In genomic region chr1:208270679-208271111, GRCh38 we compare ENCODE assay signal across 19 cellular contexts. TPM values are rescaled to one million over a fixed set of nuclear protein-coding genes. Genes with fewer than 3 reads are reported as not detected.
DNase-seq lines count a peak whose midpoint lies in the region; ATAC-seq, FAIRE-seq and TF ChIP-seq lines count a peak whose summit lies in the region.
"Had no signal": no experiment of that assay in that cellular context is flagged by ENCODE, and none has a peak within 500 bp of the region (broad histone marks: within the 10 kb centered on the region; RNA-seq: fewer than 3 reads in every experiment).

No MANE protein-coding gene starts in this region.

- peaks cover 28% of the 10 kb centered on the region for H3K4me1 Mint-ChIP-seq in astrocyte (ENCODE audit: low read depth, unreplicated experiment)
- peaks cover 51% of the 10 kb centered on the region for H3K4me1 Mint-ChIP-seq in neural progenitor cell
- H3K4me1 Mint-ChIP-seq: stimulated activated effector memory CD8-positive, alpha-beta T cell treated with anti-CD3 and anti-CD28 coated beads, Interleukin-12 subunit alpha, Interleukin-12 subunit beta, amount 100 ng/mL, for 72 hours had no signal

- H3F3A ChIP-seq in neural progenitor cell (ENCODE audit: low read depth), result peaks cover 29% of the 10 kb centered on the region

- H3K4me1 ChIP-seq in astrocyte (ENCODE audit: insufficient read depth, low read length) (no peaks in the 10 kb centered on the region), neural progenitor cell (peaks cover 49% of the 10 kb centered on the region)
- H3K4me1 ChIP-seq: esophagus squamous epithelium, pancreas, tibial nerve had no signal

- CTCF ChIA-PET in GM10248 (lab: Yijun Ruan, JAX), result interaction anchor here (1.3 to 2.0 kb wide), 2 partner anchors 11 to 26 kb away, joined by 3 to 9 read pairs; partner anchors contain the start of gene PLXNA2

- no peak for FAIRE-seq in astrocyte (lab: Jason Lieb, UNC)
- FAIRE-seq: pancreas had no signal

- H3K4me3 ChIP-seq in astrocyte (ENCODE audit: insufficient read depth, low read depth, low read length) (no peak overlapping the region), neural progenitor cell (no peak overlapping the region)
- H3K4me3 ChIP-seq: esophagus squamous epithelium, pancreas, skin epidermis, tibial nerve had no signal

- POLR2A ChIA-PET in GM10248 (lab: Yijun Ruan, JAX), result no interaction called here

- H3K27ac Mint-ChIP-seq in astrocyte (ENCODE audit: unreplicated experiment) (peak overlapping the region; percentile 55), neural progenitor cell (no peak overlapping the region)
- H3K27ac Mint-ChIP-seq: activated naive CD4-positive, alpha-beta T cell treated with anti-CD3 and anti-CD28 coated beads for 36 hours; stimulated activated effector memory CD8-positive, alpha-beta T cell treated with anti-CD3 and anti-CD28 coated beads, Interleukin-12 subunit alpha, Interleukin-12 subunit beta, amount 100 ng/mL, for 72 hours had no signal

- TF ChIP-seq CTCF in astrocyte (IDR thresholded peaks at IDR 0.05; ENCODE audit: insufficient read depth, low read depth, low read length) (no peak), neural progenitor cell (IDR thresholded peaks at IDR 0.05) (no peak), GM10248 (IDR thresholded peaks at IDR 0.05; ENCODE audit: control extremely low read depth, extremely low read depth, low read depth, missing control alignments) (no peak)

- H3K9me3 ChIP-seq in astrocyte (ENCODE audit: insufficient read depth, low read depth, low read length) (no peaks in the 10 kb centered on the region), neural progenitor cell (ENCODE audit: low read depth) (no peaks in the 10 kb centered on the region)
- H3K9me3 ChIP-seq: esophagus squamous epithelium, pancreas, tibial nerve had no signal

- H3K27ac ChIP-seq in astrocyte (ENCODE audit: low read depth, low read length) (no peak overlapping the region), neural progenitor cell (no peak overlapping the region)
- H3K27ac ChIP-seq: 22Rv1, C4-2B, esophagus squamous epithelium, pancreas, skin epidermis, tibial nerve had no signal

- H3K4me3 Mint-ChIP-seq in astrocyte (ENCODE audit: unreplicated experiment) (no peak overlapping the region), neural progenitor cell (no peak overlapping the region)
- H3K4me3 Mint-ChIP-seq: activated naive CD4-positive, alpha-beta T cell treated with anti-CD3 and anti-CD28 coated beads for 36 hours; stimulated activated effector memory CD8-positive, alpha-beta T cell treated with anti-CD3 and anti-CD28 coated beads, Interleukin-12 subunit alpha, Interleukin-12 subunit beta, amount 100 ng/mL, for 72 hours had no signal

- H3K36me3 Mint-ChIP-seq in astrocyte (ENCODE audit: low read depth, unreplicated experiment), result no peaks in the 10 kb centered on the region
- no peaks in the 10 kb centered on the region for H3K36me3 Mint-ChIP-seq in neural progenitor cell
- H3K36me3 Mint-ChIP-seq: stimulated activated effector memory CD8-positive, alpha-beta T cell treated with anti-CD3 and anti-CD28 coated beads, Interleukin-12 subunit alpha, Interleukin-12 subunit beta, amount 100 ng/mL, for 72 hours had no signal

- no peaks in the 10 kb centered on the region for H3K36me3 ChIP-seq in astrocyte (ENCODE audit: insufficient read depth, low read length)
- no peaks in the 10 kb centered on the region for H3K36me3 ChIP-seq in neural progenitor cell
- H3K36me3 ChIP-seq: esophagus squamous epithelium, pancreas, tibial nerve had no signal

- H3K79me2 ChIP-seq in astrocyte (ENCODE audit: insufficient read depth, low read length), result no peaks in the 10 kb centered on the region
- H3K79me2 ChIP-seq in neural progenitor cell (ENCODE audit: low read depth), result no peaks in the 10 kb centered on the region

- no peak for ATAC-seq in GM21723 (IDR thresholded peaks at IDR 0.05; ENCODE audit: unreplicated experiment)
- ATAC-seq: pancreas; stimulated activated effector memory CD8-positive, alpha-beta T cell treated with anti-CD3 and anti-CD28 coated beads, Interleukin-12 subunit alpha, Interleukin-12 subunit beta, amount 100 ng/mL, for 72 hours had no signal

- H3K27me3 ChIP-seq in astrocyte (ENCODE audit: insufficient read depth, low read length) (peaks cover 48% of the 10 kb centered on the region), neural progenitor cell (no peaks in the 10 kb centered on the region)

- H3K9ac ChIP-seq in astrocyte (ENCODE audit: low read length) (no peak overlapping the region), neural progenitor cell (no peak overlapping the region)

- H2AFZ ChIP-seq in astrocyte (ENCODE audit: low read depth, low read length), result no peak overlapping the region
- H2AFZ ChIP-seq in neural progenitor cell (replicated peaks), result no peak overlapping the region

- peaks cover 44% of the 10 kb centered on the region for H3K27me3 Mint-ChIP-seq in astrocyte (ENCODE audit: low read depth, unreplicated experiment)
- no peaks in the 10 kb centered on the region for H3K27me3 Mint-ChIP-seq in neural progenitor cell (ENCODE audit: insufficient read depth, low read depth)

- no peaks in the 10 kb centered on the region for H4K20me1 ChIP-seq in astrocyte (ENCODE audit: insufficient read depth, low read length)
- no peaks in the 10 kb centered on the region for H4K20me1 ChIP-seq in neural progenitor cell (ENCODE audit: low read depth)

- no peaks in the 10 kb centered on the region for H3K9me3 Mint-ChIP-seq in astrocyte (ENCODE audit: unreplicated experiment)
- H3K9me3 Mint-ChIP-seq in neural progenitor cell, result no peaks in the 10 kb centered on the region
- H3K9me3 Mint-ChIP-seq: activated naive CD4-positive, alpha-beta T cell treated with anti-CD3 and anti-CD28 coated beads for 36 hours; stimulated activated effector memory CD8-positive, alpha-beta T cell treated with anti-CD3 and anti-CD28 coated beads, Interleukin-12 subunit alpha, Interleukin-12 subunit beta, amount 100 ng/mL, for 72 hours had no signal

- peak; percentile 44 for DNase-seq in NCI-H1092 treated with DMSO at 0.1 percent for 48 hours (lab: John Stamatoyannopoulos, UW)
- DNase-seq in NCI-H1092 (lab: John Stamatoyannopoulos, UW), result no peak
- DNase-seq in NCI-H2171 (lab: John Stamatoyannopoulos, UW), result peak; percentile 80
- DNase-seq in astrocyte (ENCODE audit: low read depth), result peak; percentile 19
- DNase-seq in neural progenitor cell (ENCODE audit: low spot score), result peak; percentile 60
- no peak for DNase-seq in Ammon's horn (ENCODE audit: low spot score)
- DNase-seq in GM10248 (ENCODE audit: extremely low spot score), result no peak
- DNase-seq: activated CD4-positive, alpha-beta T cell treated with anti-CD3 and anti-CD28 coated beads for 4 hours; activated naive CD4-positive, alpha-beta T cell treated with anti-CD3 and anti-CD28 coated beads for 36 hours; esophagus squamous epithelium; HCEC 1CT; pancreas; SHP77 had no signal

- H3K4me2 ChIP-seq in astrocyte (ENCODE audit: low read length) (no peak overlapping the region), neural progenitor cell (peak overlapping the region; percentile 61)

RNA-seq across cellular contexts. Expression of gene PLXNA2, which starts 26.5 kb away (rescaled TPM):
- total RNA-seq in astrocyte, result 16.3 and 17.7 TPM in 2 replicates
- 1.7 and 2.3 TPM in 2 replicates for total RNA-seq in neural progenitor cell (ENCODE audit: low replicate concordance)

Comparison
In these comparisons a context has a peak if more than half of its experiments do, and no peak if none do; other contexts are left out.
1. DNase-seq: peak in NCI-H1092 treated with DMSO at 0.1 percent for 48 hours (single experiment), NCI-H2171 (single experiment), astrocyte (single experiment) and neural progenitor cell (single experiment); none in NCI-H1092 (single experiment), Ammon's horn (single experiment) and GM10248 (single experiment).